ENCODE assay signal across 18 cellular contexts in the genomic region with DNA sequence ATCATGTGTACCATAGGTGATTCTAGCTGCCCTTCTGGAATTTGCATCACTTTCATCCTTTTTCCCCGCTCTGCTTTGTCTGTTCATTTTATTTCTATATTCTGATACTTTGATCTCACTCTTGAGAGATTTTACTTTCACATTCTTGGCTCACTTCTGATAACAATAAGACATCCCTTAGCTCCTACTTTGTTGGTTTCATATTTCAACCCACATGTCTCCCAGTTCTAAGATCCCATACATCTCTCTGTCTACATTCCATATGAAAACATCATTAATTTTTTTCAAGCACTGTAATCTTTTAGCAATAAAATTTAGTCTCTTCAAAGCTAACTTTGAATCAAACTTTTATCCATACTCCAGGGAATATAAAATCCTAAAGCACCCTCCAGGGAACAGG.
"Had no signal": no experiment of that assay in that cellular context is flagged by ENCODE, and none has a peak within 500 bp of the region (broad histone marks: within the 10 kb centered on the region; RNA-seq: fewer than 3 reads in every experiment).

No MANE protein-coding gene starts in this region.

- H3K4me1 Mint-ChIP-seq: stimulated activated effector memory CD8-positive, alpha-beta T cell treated with anti-CD3 and anti-CD28 coated beads, Interleukin-12 subunit alpha, Interleukin-12 subunit beta, amount 100 ng/mL, for 72 hours had no signal

- H3K36me3 Mint-ChIP-seq: activated naive CD4-positive, alpha-beta T cell treated with anti-CD3 and anti-CD28 coated beads, Interleukin-2, amount 50 U/mL, for 72 hours; stimulated activated effector memory CD8-positive, alpha-beta T cell treated with anti-CD3 and anti-CD28 coated beads, Interleukin-12 subunit alpha, Interleukin-12 subunit beta, amount 100 ng/mL, for 72 hours had no signal

- H3K9me3 Mint-ChIP-seq: activated naive CD4-positive, alpha-beta T cell treated with anti-CD3 and anti-CD28 coated beads, Interleukin-2, amount 50 U/mL, for 72 hours; effector memory CD8-positive, alpha-beta T cell; stimulated activated effector memory CD8-positive, alpha-beta T cell treated with anti-CD3 and anti-CD28 coated beads, Interleukin-12 subunit alpha, Interleukin-12 subunit beta, amount 100 ng/mL, for 72 hours had no signal

- DNase-seq: activated CD4-positive, alpha-beta T cell treated with anti-CD3 and anti-CD28 coated beads for 48 hours; activated CD8-positive, alpha-beta memory T cell treated with anti-CD3 and anti-CD28 coated beads, Interleukin-2, amount 50 U/mL, for 4 hours; activated CD8-positive, alpha-beta T cell treated with anti-CD3 and anti-CD28 coated beads, Interleukin-2, amount 10 ng/mL, durations not matched to agents 7 days and 5 days; activated effector memory CD4-positive, alpha-beta T cell treated with anti-CD3 and anti-CD28 coated beads, Interleukin-2, amount 50 U/mL, for 16 hours; activated T-cell treated with anti-CD3 and anti-CD28 coated beads, Interleukin-2, amount 50 U/mL, for 48 hours; cerebellar nuclear complex; dermis blood vessel endothelial cell; effector memory CD8-positive, alpha-beta T cell; heart right ventricle; left colon; lower lobe of right lung; ovary; T-helper 17 cell; uterus had no signal

- H3K27me3 ChIP-seq: gastroesophageal sphincter, heart right ventricle, ovary, uterus had no signal

- H3K36me3 ChIP-seq: ovary, uterus had no signal

- H3K9me3 ChIP-seq: gastroesophageal sphincter, heart right ventricle, lower lobe of right lung, ovary, uterus had no signal

- H3K4me1 ChIP-seq: gastroesophageal sphincter, heart right ventricle, lower lobe of right lung, uterus had no signal

- H3K27ac Mint-ChIP-seq: activated CD8-positive, alpha-beta T cell treated with anti-CD3 and anti-CD28 coated beads, Interleukin-2, amount 10 ng/mL, durations not matched to agents 7 days and 5 days; activated naive CD4-positive, alpha-beta T cell treated with anti-CD3 and anti-CD28 coated beads, Interleukin-2, amount 50 U/mL, for 72 hours; effector memory CD8-positive, alpha-beta T cell; stimulated activated effector memory CD8-positive, alpha-beta T cell treated with anti-CD3 and anti-CD28 coated beads, Interleukin-12 subunit alpha, Interleukin-12 subunit beta, amount 100 ng/mL, for 72 hours; T-helper 17 cell had no signal

- H3K27me3 Mint-ChIP-seq: effector memory CD8-positive, alpha-beta T cell; T-helper 17 cell had no signal

- H3K4me3 Mint-ChIP-seq: activated CD8-positive, alpha-beta T cell treated with anti-CD3 and anti-CD28 coated beads, Interleukin-2, amount 10 ng/mL, durations not matched to agents 7 days and 5 days; effector memory CD8-positive, alpha-beta T cell; stimulated activated effector memory CD8-positive, alpha-beta T cell treated with anti-CD3 and anti-CD28 coated beads, Interleukin-12 subunit alpha, Interleukin-12 subunit beta, amount 100 ng/mL, for 72 hours; T-helper 17 cell had no signal

- H3K4me3 ChIP-seq: gastroesophageal sphincter, heart right ventricle, lower lobe of right lung, ovary, uterus had no signal

- H3K27ac ChIP-seq: epithelial cell of prostate, gastroesophageal sphincter, heart right ventricle, lower lobe of right lung, ovary, uterus had no signal

- ATAC-seq: activated CD8-positive, alpha-beta T cell treated with anti-CD3 and anti-CD28 coated beads, Interleukin-2, amount 10 ng/mL, durations not matched to agents 7 days and 5 days; activated naive CD4-positive, alpha-beta T cell treated with anti-CD3 and anti-CD28 coated beads, Interleukin-2, amount 50 U/mL, for 72 hours; effector memory CD8-positive, alpha-beta T cell; gastroesophageal sphincter; heart right ventricle; left colon; lower lobe of right lung; stimulated activated effector memory CD8-positive, alpha-beta T cell treated with anti-CD3 and anti-CD28 coated beads, Interleukin-12 subunit alpha, Interleukin-12 subunit beta, amount 100 ng/mL, for 72 hours; T-helper 17 cell had no signal
